Comparison of ENCODE assay signal across 2 cellular contexts in the genomic region with DNA sequence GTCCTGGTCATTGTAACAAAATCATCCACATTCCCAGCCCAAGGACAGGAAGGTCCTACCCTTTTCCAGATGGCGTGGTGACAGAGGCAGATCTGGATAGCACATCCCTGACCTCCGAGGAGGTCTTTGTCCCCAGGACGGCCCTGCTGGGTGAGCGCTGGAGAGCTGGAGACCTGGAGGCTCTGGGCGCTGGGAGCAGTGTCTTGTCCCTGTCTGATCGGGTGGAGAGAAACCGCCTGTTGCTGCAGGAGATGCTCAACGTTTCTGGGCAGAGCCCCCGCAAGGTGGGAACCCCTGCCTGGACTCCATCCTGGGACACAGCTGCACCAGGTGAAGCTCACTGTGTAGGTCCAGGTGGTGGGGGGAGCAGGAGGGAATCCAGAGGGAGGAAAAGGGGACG.
A peak's percentile ranks its signal among the peaks of the same experiment; 100 is the strongest.
TF ChIP-seq lines count a peak whose summit lies in the region.

No MANE protein-coding gene starts in this region.

TF ChIP-seq in HEK293, 187 proteins besides CTCF, POLR2A, EP300 and RAD21:
- TF ChIP-seq SCRT2 (tag by site-specific recombination; IDR thresholded peaks at IDR 0.05) (peak; percentile 38; the same call in 1 of the 2 replicates), ZNF324 (tag by site-specific recombination; IDR thresholded peaks at IDR 0.05) (no peak), KLF8 (tag by site-specific recombination; IDR thresholded peaks at IDR 0.05) (no peak), HOXD13 (CRISPR knock-in tag; IDR thresholded peaks at IDR 0.05; ENCODE audit: borderline replicate concordance) (no peak), ZNF138 (tag by site-specific recombination; IDR thresholded peaks at IDR 0.05; ENCODE audit: borderline replicate concordance) (no peak), ZNF596 (tag by site-specific recombination; IDR thresholded peaks at IDR 0.05) (no peak), ZIC2 (tag by site-specific recombination; IDR thresholded peaks at IDR 0.05) (no peak)

TF ChIP-seq in H1, 55 proteins besides CTCF, POLR2A, EP300 and RAD21:
- TF ChIP-seq ZNF274 (IDR thresholded peaks at IDR 0.05; ENCODE audit: borderline replicate concordance, extremely low read depth, low read length), result no peak
- no peak for TF ChIP-seq SIRT6 (IDR thresholded peaks at IDR 0.05; ENCODE audit: low read length)
